Comparison of ENCODE assay signal across 1 cellular context in genomic region chr9:136685792-136686533, GRCh38.
TF ChIP-seq lines count a peak whose summit lies in the region.

No MANE protein-coding gene starts in this region.

TF ChIP-seq in K562, 482 proteins besides CTCF, POLR2A, EP300 and RAD21:
- TF ChIP-seq DIDO1 (tag; IDR thresholded peaks at IDR 0.05; ENCODE audit: low read depth) (no peak), POLR3A (IDR thresholded peaks at IDR 0.05; ENCODE audit: borderline replicate concordance, extremely low read depth, insufficient read depth, insufficient read length) (no peak), KDM5B (IDR thresholded peaks at IDR 0.05; ENCODE audit: insufficient replicate concordance, low read depth, low read length) (peak; percentile 43), PKNOX1 (IDR thresholded peaks at IDR 0.05) (no peak), MED1 (CRISPR knock-in tag; IDR thresholded peaks at IDR 0.05; ENCODE audit: borderline replicate concordance) (0 out of 2 replicates have a peak, but pooled peaks have one; percentile 61), SLC30A9 (CRISPR knock-in tag; IDR thresholded peaks at IDR 0.05) (no peak), ZBTB7A (IDR thresholded peaks at IDR 0.05; ENCODE audit: borderline replicate concordance, control insufficient read depth, low read depth, low read length) (peak; percentile 21; the same call in 1 of the 2 replicates), CEBPB (tag; IDR thresholded peaks at IDR 0.05) (0 out of 2 replicates have a peak, but pooled peaks have one; percentile 19), GATAD2B (IDR thresholded peaks at IDR 0.05; ENCODE audit: borderline replicate concordance) (no peak), MAZ (CRISPR knock-in tag; conservative IDR thresholded peaks at IDR 0.05 in 1 of 2, IDR thresholded peaks at IDR 0.05 in 1 of 2) (no peak), SUPT5H (IDR thresholded peaks at IDR 0.05) (no peak), IRF9 (tag; IDR thresholded peaks at IDR 0.05) (no peak), ZNF24 (IDR thresholded peaks at IDR 0.05) (no peak), NR4A1 (CRISPR knock-in tag; IDR thresholded peaks at IDR 0.05) (no peak), NR4A1 (tag; IDR thresholded peaks at IDR 0.05) (no peak), DMBX1 (CRISPR knock-in tag; IDR thresholded peaks at IDR 0.05; ENCODE audit: borderline replicate concordance) (no peak), POLR2G (IDR thresholded peaks at IDR 0.05; ENCODE audit: low read depth, low read length) (0 out of 2 replicates have a peak, but pooled peaks have one; percentile 4), RBBP5 (IDR thresholded peaks at IDR 0.05; ENCODE audit: borderline replicate concordance, insufficient read depth, low read length, poor library complexity, severe bottlenecking) (peak; percentile 4), ZNF764 (CRISPR knock-in tag; IDR thresholded peaks at IDR 0.05; ENCODE audit: low read depth) (no peak), NFXL1 (CRISPR knock-in tag; IDR thresholded peaks at IDR 0.05) (no peak), SIN3A (IDR thresholded peaks at IDR 0.05; ENCODE audit: borderline replicate concordance in 2 of 2, control insufficient read depth in 1 of 2, low read depth in 2 of 2, low read length in 2 of 2) (no peak), ZNF354B (CRISPR knock-in tag; IDR thresholded peaks at IDR 0.05) (no peak), ARID4B (CRISPR knock-in tag; IDR thresholded peaks at IDR 0.05) (peak; percentile 59), SMARCB1 (IDR thresholded peaks at IDR 0.05; ENCODE audit: insufficient read length, low read depth) (no peak), SP1 (CRISPR knock-in tag; IDR thresholded peaks at IDR 0.05) (no peak)
- TF ChIP-seq, protein P1, sequence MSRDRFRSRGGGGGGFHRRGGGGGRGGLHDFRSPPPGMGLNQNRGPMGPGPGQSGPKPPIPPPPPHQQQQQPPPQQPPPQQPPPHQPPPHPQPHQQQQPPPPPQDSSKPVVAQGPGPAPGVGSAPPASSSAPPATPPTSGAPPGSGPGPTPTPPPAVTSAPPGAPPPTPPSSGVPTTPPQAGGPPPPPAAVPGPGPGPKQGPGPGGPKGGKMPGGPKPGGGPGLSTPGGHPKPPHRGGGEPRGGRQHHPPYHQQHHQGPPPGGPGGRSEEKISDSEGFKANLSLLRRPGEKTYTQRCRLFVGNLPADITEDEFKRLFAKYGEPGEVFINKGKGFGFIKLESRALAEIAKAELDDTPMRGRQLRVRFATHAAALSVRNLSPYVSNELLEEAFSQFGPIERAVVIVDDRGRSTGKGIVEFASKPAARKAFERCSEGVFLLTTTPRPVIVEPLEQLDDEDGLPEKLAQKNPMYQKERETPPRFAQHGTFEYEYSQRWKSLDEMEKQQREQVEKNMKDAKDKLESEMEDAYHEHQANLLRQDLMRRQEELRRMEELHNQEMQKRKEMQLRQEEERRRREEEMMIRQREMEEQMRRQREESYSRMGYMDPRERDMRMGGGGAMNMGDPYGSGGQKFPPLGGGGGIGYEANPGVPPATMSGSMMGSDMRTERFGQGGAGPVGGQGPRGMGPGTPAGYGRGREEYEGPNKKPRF (IDR thresholded peaks at IDR 0.05; ENCODE audit: low read depth, low read length) = no peak
